In the genomic region with DNA sequence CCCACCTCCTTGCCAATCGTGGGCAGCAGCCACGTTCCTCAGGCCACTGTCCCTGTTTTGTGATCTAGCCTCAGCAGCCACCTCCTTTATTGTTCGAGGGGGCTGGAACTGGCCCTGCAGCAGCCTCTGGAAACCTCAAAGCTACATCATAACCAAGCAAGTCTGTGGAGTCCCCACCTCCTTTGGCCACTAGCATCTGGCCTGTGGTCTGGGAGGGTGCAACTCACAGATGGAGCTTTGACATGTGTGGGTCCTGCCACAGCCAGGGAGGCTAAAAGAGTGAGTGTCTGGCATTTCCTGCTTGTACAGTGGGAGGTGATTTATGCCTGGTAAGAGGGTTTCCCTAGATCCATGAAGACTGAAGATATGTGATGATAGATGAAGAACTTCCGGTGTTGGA, we compare ENCODE assay signal across 16 cellular contexts. TPM values are rescaled to one million over a fixed set of nuclear protein-coding genes. Genes with fewer than 3 reads are reported as not detected.
DNase-seq lines count a peak whose midpoint lies in the region; ATAC-seq and TF ChIP-seq lines count a peak whose summit lies in the region.
"Had no signal": no experiment of that assay in that cellular context is flagged by ENCODE, and none has a peak within 500 bp of the region (broad histone marks: within the 10 kb centered on the region; RNA-seq: fewer than 3 reads in every experiment).

No MANE protein-coding gene starts in this region.

- no peak for TF ChIP-seq POLR2A in transverse colon (IDR thresholded peaks at IDR 0.05)

- H3K27me3 ChIP-seq in transverse colon: peaks cover 33% of the 10 kb centered on the region

- no peak overlapping the region for H3K27ac ChIP-seq in transverse colon
- H3K27ac ChIP-seq: right lobe of liver, thoracic aorta had no signal

- no peaks in the 10 kb centered on the region for H3K36me3 ChIP-seq in transverse colon
- H3K36me3 ChIP-seq: right lobe of liver, thoracic aorta had no signal

- intact Hi-C loops in CD14-positive monocyte (cut with micrococcal nuclease) (loop anchor here in 1 of 2 donors (10.0 kb wide), 1 partner anchor 145 kb away; a partner anchor contains a TSS), transverse colon (cut with DNase I; ENCODE audit: low total_unique reads) (loop anchor here (10.0 kb wide), 1 partner anchor 185 kb away; no protein-coding TSS in a partner anchor)

- peak; percentile 76 for DNase-seq in AG08395 (ENCODE audit: low spot score)
- peak; percentile 25 for DNase-seq in HFFc6
- DNase-seq in astrocyte of the hippocampus (ENCODE audit: low read depth, low spot score): peak; percentile 61
- DNase-seq in iris pigment epithelial cell (ENCODE audit: low read depth): peak; percentile 51
- DNase-seq in CD14-positive monocyte (ENCODE audit: low spot score): no peak
- no peak for DNase-seq in transverse colon
- DNase-seq in putamen (ENCODE audit: low spot score): no peak
- DNase-seq: activated CD4-positive, CD25-positive, alpha-beta regulatory T cell treated with anti-CD3 and anti-CD28 coated beads, Interleukin-2, amount 50 U/mL, for 72 hours; activated T-cell treated with anti-CD3 and anti-CD28 coated beads, Interleukin-2, amount 50 U/mL, for 48 hours; erythroblast; left ventricle myocardium superior; natural killer cell had no signal

- H3K4me1 Mint-ChIP-seq in HFFc6 (ENCODE audit: low read depth) (peaks cover 19% of the 10 kb centered on the region), CD14-positive monocyte (peaks cover 4% of the 10 kb centered on the region)

- peaks cover 0 to 3% of the 10 kb centered on the region in 2 donors for H3K9me3 ChIP-seq in transverse colon

- ATAC-seq in GM18867 (IDR thresholded peaks at IDR 0.05; ENCODE audit: unreplicated experiment): no peak
- ATAC-seq: left ventricle myocardium superior, right lobe of liver had no signal

- in situ Hi-C loops in transverse colon (cut with MboI; ENCODE audit: low pct_ligation_motif_present in 1 of 4, low pct_unique_long_range_greater_than_20kb in 1 of 4, low sequenced_read_pairs in 3 of 4): no loop called here

- H3K4me3 ChIP-seq in transverse colon: no peak overlapping the region
- H3K4me3 ChIP-seq: right lobe of liver, thoracic aorta had no signal

- no peaks in the 10 kb centered on the region for H3K4me1 ChIP-seq in transverse colon
- H3K4me1 ChIP-seq: right lobe of liver had no signal

- H3K27ac Mint-ChIP-seq in HFFc6 (no peak overlapping the region), CD14-positive monocyte (no peak overlapping the region)
- H3K27ac Mint-ChIP-seq: natural killer cell; T-helper 2 cell treated with Interferon-gamma antibody and Interleukin-4, amounts not matched to agents 5 μg/mL and 100 μg/mL, for 36 hours had no signal

- no peak for TF ChIP-seq CTCF in HFFc6 (IDR thresholded peaks at IDR 0.05)
- TF ChIP-seq CTCF in CD14-positive monocyte (IDR thresholded peaks at IDR 0.05): no peak
- no peak for TF ChIP-seq CTCF in transverse colon (IDR thresholded peaks at IDR 0.05)

- H3K36me3 Mint-ChIP-seq in HFFc6 (ENCODE audit: low read depth): no peaks in the 10 kb centered on the region
- peaks cover 0 to 3% of the 10 kb centered on the region in 2 donors for H3K36me3 Mint-ChIP-seq in CD14-positive monocyte
- H3K36me3 Mint-ChIP-seq: natural killer cell had no signal

- peak overlapping the region; percentile 3 for H3K4me3 Mint-ChIP-seq in HFFc6
- H3K4me3 Mint-ChIP-seq in CD14-positive monocyte: no peak overlapping the region
- H3K4me3 Mint-ChIP-seq: natural killer cell; T-helper 2 cell treated with Interferon-gamma antibody and Interleukin-4, amounts not matched to agents 5 μg/mL and 100 μg/mL, for 36 hours had no signal

- peaks cover 8% of the 10 kb centered on the region for H3K27me3 Mint-ChIP-seq in HFFc6 (ENCODE audit: insufficient read depth)
- peaks cover 16 to 24% (median 22%) of the 10 kb centered on the region in 3 donors for H3K27me3 Mint-ChIP-seq in CD14-positive monocyte (ENCODE audit: low read depth in 3 of 3)

- no peak for TF ChIP-seq EP300 in transverse colon (IDR thresholded peaks at IDR 0.05; ENCODE audit: low read depth)

- H3K9me3 Mint-ChIP-seq in HFFc6 (no peaks in the 10 kb centered on the region), CD14-positive monocyte (peaks cover 0 to 14% (median 6%) of the 10 kb centered on the region in 7 donors)
- H3K9me3 Mint-ChIP-seq: natural killer cell had no signal

- WGBS in transverse colon (ENCODE audit: low coverage in 1 of 2), 2 donors: 40 to 49% methylated on average over 1 to 4 of the region's 4 CpGs

RNA-seq across cellular contexts. Expression of a gene that starts 32.3 kb away (rescaled TPM):
- total RNA-seq in HFFc6 (2021; fragmentation: NEBNext Ultra II Directional; extraction: Animal tissue kit (Norgen Biotek cat#: 25700)): 10 to 100 TPM; 30.6 to 37.8 (median 34.8) TPM
- polyA plus RNA-seq in CD14-positive monocyte: 10 to 100 TPM; 37.2 to 39.2 TPM
- total RNA-seq in transverse colon: 10 to 100 TPM; 26.3 to 69.5 (median 56.4) TPM

Comparison
In these comparisons a context has a peak if more than half of its experiments do, and no peak if none do; other contexts are left out.
1. DNase-seq: peak in AG08395 (single experiment), HFFc6 (single experiment), astrocyte of the hippocampus (single experiment) and iris pigment epithelial cell (single experiment); none in CD14-positive monocyte (single experiment), transverse colon (single experiment) and putamen (single experiment).